Comparison of ENCODE assay signal across 8 cellular contexts in genomic region chr14:50542941-50543418, GRCh38. TPM values are rescaled to one million over a fixed set of nuclear protein-coding genes. Genes with fewer than 3 reads are reported as not detected.
DNase-seq lines count a peak whose midpoint lies in the region; ATAC-seq and TF ChIP-seq lines count a peak whose summit lies in the region.

No MANE protein-coding gene starts in this region.

- no peaks in the 10 kb centered on the region for H3K36me3 ChIP-seq in spleen

- peak overlapping the region; percentile 22 for H3K4me3 Mint-ChIP-seq in activated T-helper 17 cell treated with anti-CD3 and anti-CD28 coated beads, Interleukin-2, amount 50 U/mL, for 72 hours

- intact Hi-C loops in left cardiac atrium (cut with DNase I) (loop anchor here in 1 of 2 donors (5.0 kb wide), 1 partner anchor 234 kb away; no protein-coding TSS in a partner anchor), spleen (cut with DNase I; ENCODE audit: low total_unique reads) (loop anchor here (10.0 kb wide), 1 partner anchor 232 kb away; no protein-coding TSS in a partner anchor)

- no peaks in the 10 kb centered on the region for H3K27me3 ChIP-seq in spleen (replicated peaks in 1 of 7)

- H3K9me3 ChIP-seq in spleen = no peaks in the 10 kb centered on the region

- peak overlapping the region; percentile 49 for H3K27ac Mint-ChIP-seq in activated T-helper 17 cell treated with anti-CD3 and anti-CD28 coated beads, Interleukin-2, amount 50 U/mL, for 72 hours

- H3K36me3 Mint-ChIP-seq in activated T-helper 17 cell treated with anti-CD3 and anti-CD28 coated beads, Interleukin-2, amount 50 U/mL, for 72 hours (ENCODE audit: low read depth) = no peaks in the 10 kb centered on the region

- peak; percentile 44 for DNase-seq in AG08396 (ENCODE audit: low spot score)
- DNase-seq in NCI-H510A treated with DMSO at 0.1 percent for 48 hours (lab: John Stamatoyannopoulos, UW) = peak; percentile 86
- no peak for DNase-seq in left cardiac atrium
- no peak for DNase-seq in spleen

- TF ChIP-seq CTCF in GM12874 (IDR thresholded peaks at IDR 0.05; ENCODE audit: insufficient read depth, low read depth, low read length) (peak; percentile 57), spleen (IDR thresholded peaks at IDR 0.05 in 8 of 11, conservative IDR thresholded peaks at IDR 0.05 in 3 of 11) (peak in 10 of 11 experiments; percentile 17 to 62 (median 46))

- H3K4me3 ChIP-seq in spleen = no peak overlapping the region

- H3K4me1 Mint-ChIP-seq in activated T-helper 17 cell treated with anti-CD3 and anti-CD28 coated beads, Interleukin-2, amount 50 U/mL, for 72 hours = peaks cover 10% of the 10 kb centered on the region

- H3K4me1 ChIP-seq in spleen = peaks cover 0 to 7% (median 0%) of the 10 kb centered on the region in 6 donors

- peaks cover 4% of the 10 kb centered on the region for H3K27me3 Mint-ChIP-seq in activated T-helper 17 cell treated with anti-CD3 and anti-CD28 coated beads, Interleukin-2, amount 50 U/mL, for 72 hours

- TF ChIP-seq POLR2A in spleen (IDR thresholded peaks at IDR 0.05) = no peak

- no peaks in the 10 kb centered on the region for H3K9me3 Mint-ChIP-seq in activated T-helper 17 cell treated with anti-CD3 and anti-CD28 coated beads, Interleukin-2, amount 50 U/mL, for 72 hours

- ATAC-seq in HG03354 (IDR thresholded peaks at IDR 0.05; ENCODE audit: poor library complexity, severe bottlenecking, unreplicated experiment) = peak; percentile 64
- peak; percentile 93 for ATAC-seq in activated T-helper 17 cell treated with anti-CD3 and anti-CD28 coated beads, Interleukin-2, amount 50 U/mL, for 72 hours (replicated peaks)
- ATAC-seq in left cardiac atrium = peak; percentile 57 to 65
- ATAC-seq in HG02840 (IDR thresholded peaks at IDR 0.05; ENCODE audit: low FRiP score, unreplicated experiment) = no peak

- WGBS in spleen, 5 donors = 3 to 12% (median 8%) methylated on average over 2 of the region's 2 CpGs

- H3K27ac ChIP-seq in spleen = no peak overlapping the region

RNA-seq across cellular contexts. Expression of gene MAP4K5, which starts 10.6 kb away (rescaled TPM):
- 10 to 100 TPM; 17.9 to 22.3 TPM for total RNA-seq in activated T-helper 17 cell treated with anti-CD3 and anti-CD28 coated beads, Interleukin-2, amount 50 U/mL, for 72 hours
- total RNA-seq in left cardiac atrium = 10 to 100 TPM; 17.6 to 25.3 TPM
- 100 to 1,000 TPM in 3 of 7 donors, 10 to 100 TPM in 4; 47.5 to 172 (median 57.9) TPM for total RNA-seq in spleen
- polyA plus RNA-seq in spleen = 10 to 100 TPM in 2 of 3 donors, 1 to 10 TPM in 1; 9.1 to 15.9 (median 11.9) TPM

RNA-seq across cellular contexts. Expression of gene ATL1, which starts 17.0 kb away (rescaled TPM):
- 1 to 10 TPM; 1.4 to 1.8 TPM for total RNA-seq in activated T-helper 17 cell treated with anti-CD3 and anti-CD28 coated beads, Interleukin-2, amount 50 U/mL, for 72 hours
- total RNA-seq in left cardiac atrium (1 to 10 TPM; 1.7 TPM), spleen (1 to 10 TPM; 1.0 to 3.2 (median 1.7) TPM)
- polyA plus RNA-seq in spleen = 1 to 10 TPM in 2 of 3 donors, under 1 TPM in 1; 0.91 to 1.4 (median 1.3) TPM

Comparison
In these comparisons a context has a peak if more than half of its experiments do, and no peak if none do; other contexts are left out.
1. DNase-seq: peak in AG08396 (single experiment) and NCI-H510A treated with DMSO at 0.1 percent for 48 hours (single experiment); none in left cardiac atrium (single experiment) and spleen (single experiment).